ENCODE assay signal across 8 cellular contexts in genomic region chr18:2961828-2962227, GRCh38. TPM values are rescaled to one million over a fixed set of nuclear protein-coding genes. Genes with fewer than 3 reads are reported as not detected.
DNase-seq lines count a peak whose midpoint lies in the region; ATAC-seq and TF ChIP-seq lines count a peak whose summit lies in the region.

No MANE protein-coding gene starts in this region.

- TF ChIP-seq CTCF in left lung (IDR thresholded peaks at IDR 0.05) (no peak), tibial nerve (IDR thresholded peaks at IDR 0.05) (no peak)

- no peak for TF ChIP-seq EP300 in tibial nerve (IDR thresholded peaks at IDR 0.05)

- H3K4me3 ChIP-seq in left lung (no peak overlapping the region), tibial nerve (no peak overlapping the region)

- H3K27ac Mint-ChIP-seq in activated naive CD8-positive, alpha-beta T cell = peak overlapping the region; percentile 100

- H3K9me3 Mint-ChIP-seq in activated T-cell treated with anti-CD3 and anti-CD28 coated beads, Interleukin-2, amount 50 U/mL, for 4 hours = no peaks in the 10 kb centered on the region
- H3K9me3 Mint-ChIP-seq in activated naive CD8-positive, alpha-beta T cell (ENCODE audit: low read depth) = peaks cover 4% of the 10 kb centered on the region

- H3K36me3 Mint-ChIP-seq in activated T-cell treated with anti-CD3 and anti-CD28 coated beads, Interleukin-2, amount 50 U/mL, for 4 hours (ENCODE audit: insufficient read depth) = peaks cover 7% of the 10 kb centered on the region
- peaks cover 15% of the 10 kb centered on the region for H3K36me3 Mint-ChIP-seq in activated naive CD8-positive, alpha-beta T cell

- H3K27me3 Mint-ChIP-seq in activated T-cell treated with anti-CD3 and anti-CD28 coated beads, Interleukin-2, amount 50 U/mL, for 4 hours (ENCODE audit: low read depth) = no peaks in the 10 kb centered on the region
- H3K27me3 Mint-ChIP-seq in activated naive CD8-positive, alpha-beta T cell = no peaks in the 10 kb centered on the region

- H3K9me3 ChIP-seq in left lung (no peaks in the 10 kb centered on the region), tibial nerve (no peaks in the 10 kb centered on the region)

- intact Hi-C loops in left lung (cut with DNase I) = no loop called here

- H3K27ac ChIP-seq in left lung (peak overlapping the region; percentile 68 to 81), tibial nerve (peak overlapping the region in 3 of 4 donors; percentile 74 to 77 (median 77))

- ATAC-seq in activated T-cell treated with anti-CD3 and anti-CD28 coated beads, Interleukin-2, amount 50 U/mL, for 4 hours = peak; percentile 20 to 21
- peak; percentile 43 for ATAC-seq in left lung

- H3K27me3 ChIP-seq in left lung (no peaks in the 10 kb centered on the region), tibial nerve (no peaks in the 10 kb centered on the region)

- no peaks in the 10 kb centered on the region for H3K36me3 ChIP-seq in left lung
- H3K36me3 ChIP-seq in tibial nerve = no peaks in the 10 kb centered on the region

- H3K4me3 Mint-ChIP-seq in activated T-cell treated with anti-CD3 and anti-CD28 coated beads, Interleukin-2, amount 50 U/mL, for 4 hours = peak overlapping the region; percentile 81
- H3K4me3 Mint-ChIP-seq in activated naive CD8-positive, alpha-beta T cell = peak overlapping the region; percentile 91

- peaks cover 93% of the 10 kb centered on the region for H3K4me1 Mint-ChIP-seq in activated T-cell treated with anti-CD3 and anti-CD28 coated beads, Interleukin-2, amount 50 U/mL, for 4 hours (ENCODE audit: low read depth)
- peaks cover 91% of the 10 kb centered on the region for H3K4me1 Mint-ChIP-seq in activated naive CD8-positive, alpha-beta T cell (ENCODE audit: low read depth)

- DNase-seq in activated T-cell treated with anti-CD3 and anti-CD28 coated beads, Interleukin-2, amount 50 U/mL, for 4 hours = no peak
- no peak for DNase-seq in activated T-cell treated with anti-CD3 and anti-CD28 coated beads, Interleukin-2, amount 50 U/mL, for 1 hour
- DNase-seq in left lung = no peak
- DNase-seq in tibial nerve (ENCODE audit: low spot score in 2 of 2) = no peak
- DNase-seq in NCI-H128 (lab: John Stamatoyannopoulos, UW; ENCODE audit: unreplicated experiment) = no peak
- no peak for DNase-seq in NCI-H2171 treated with DMSO at 0.1 percent for 48 hours (lab: John Stamatoyannopoulos, UW)
- no peak for DNase-seq in activated gamma-delta T cell treated with Interleukin-2 at 50 U/mL for 16 hours

- 38 to 40% methylated on average over 5 of the region's 5 CpGs for WGBS in tibial nerve, 2 donors

- no peak for TF ChIP-seq POLR2A in tibial nerve (IDR thresholded peaks at IDR 0.05)

- H3K4me1 ChIP-seq in left lung = peaks cover 4 to 70% of the 10 kb centered on the region in 2 donors
- H3K4me1 ChIP-seq in tibial nerve = peaks cover 0 to 60% (median 45%) of the 10 kb centered on the region in 4 donors

RNA-seq across cellular contexts. Expression of gene LPIN2, which starts 51.1 kb away (rescaled TPM):
- total RNA-seq in activated T-cell treated with anti-CD3 and anti-CD28 coated beads, Interleukin-2, amount 50 U/mL, for 4 hours = 10 to 100 TPM; 55.5 to 66.6 (median 60.6) TPM
- 10 to 100 TPM; 47.3 to 63.2 TPM for total RNA-seq in left lung
- 10 to 100 TPM; 22.7 to 29.3 (median 25.8) TPM for total RNA-seq in tibial nerve
